1 cellular context compared by ENCODE assay signal in genomic region chr17:38327936-38328335, GRCh38.
TF ChIP-seq lines count a peak whose summit lies in the region.

No MANE protein-coding gene starts in this region.

TF ChIP-seq in endothelial cell of umbilical vein, 7 proteins besides CTCF, POLR2A, EP300 and RAD21 (continued from another document):
- TF ChIP-seq MAX (IDR thresholded peaks at IDR 0.05; ENCODE audit: insufficient read depth, insufficient read length) (no peak), GATA2 (IDR thresholded peaks at IDR 0.05; ENCODE audit: insufficient read depth, insufficient read length, low read depth, low read length) (no peak), MYC (IDR thresholded peaks at IDR 0.05; ENCODE audit: low read depth, low read length) (no peak)
